In genomic region chr12:67727652-67728295, GRCh38 we compare ENCODE assay signal across 14 cellular contexts.
DNase-seq lines count a peak whose midpoint lies in the region; ATAC-seq and TF ChIP-seq lines count a peak whose summit lies in the region.
"Had no signal": no experiment of that assay in that cellular context is flagged by ENCODE, and none has a peak within 500 bp of the region (broad histone marks: within the 10 kb centered on the region; RNA-seq: fewer than 3 reads in every experiment).

No MANE protein-coding gene starts in this region.

- no peak for ATAC-seq in HG02610 (IDR thresholded peaks at IDR 0.05; ENCODE audit: unreplicated experiment)

- H3K27ac Mint-ChIP-seq in progenitor cell of endocrine pancreas (peak overlapping the region; percentile 4), HFFc6 (no peak overlapping the region)
- H3K27ac Mint-ChIP-seq: CD4-positive, CD25-positive, alpha-beta regulatory T cell had no signal

- DNase-seq in SJCRH30 (peak in 1 of 2 experiments; percentile 41), amniotic epithelial cell (ENCODE audit: low read depth) (peak; percentile 62), left kidney (ENCODE audit: low read depth, low spot score) (peak; percentile 27), progenitor cell of endocrine pancreas (ENCODE audit: low spot score, unreplicated experiment) (no peak), HFFc6 (no peak), glomerular visceral epithelial cell (ENCODE audit: extremely low spot score) (no peak)
- DNase-seq: 8988T; AML-193; CD4-positive, CD25-positive, alpha-beta regulatory T cell; DMS53; GF-D8 had no signal

- no peaks in the 10 kb centered on the region for H3K4me1 Mint-ChIP-seq in progenitor cell of endocrine pancreas (ENCODE audit: low read depth)
- H3K4me1 Mint-ChIP-seq in HFFc6 (ENCODE audit: low read depth), result no peaks in the 10 kb centered on the region; the same call in 1 of the 2 replicates

- H3K9me3 ChIP-seq in SJCRH30 (replicated peaks), result no peaks in the 10 kb centered on the region; the same call in 1 of the 2 replicates
- H3K9me3 ChIP-seq: BLaER1, HAP-1 had no signal

- H3K27ac ChIP-seq in SJCRH30, result peak overlapping the region; percentile 10; the same call in 1 of the 2 replicates
- H3K27ac ChIP-seq: BLaER1 had no signal

- no peaks in the 10 kb centered on the region for H3K27me3 ChIP-seq in SJCRH30
- H3K27me3 ChIP-seq: BLaER1 had no signal

- no peak overlapping the region for H3K4me3 ChIP-seq in SJCRH30
- H3K4me3 ChIP-seq: BLaER1, HAP-1 had no signal

- H3K36me3 Mint-ChIP-seq in progenitor cell of endocrine pancreas (ENCODE audit: insufficient read depth) (no peaks in the 10 kb centered on the region), HFFc6 (ENCODE audit: low read depth) (no peaks in the 10 kb centered on the region)
- H3K36me3 Mint-ChIP-seq: CD4-positive, CD25-positive, alpha-beta regulatory T cell had no signal

- H3K27me3 Mint-ChIP-seq in progenitor cell of endocrine pancreas, result no peaks in the 10 kb centered on the region
- H3K27me3 Mint-ChIP-seq in HFFc6 (ENCODE audit: insufficient read depth), result peaks cover 4% of the 10 kb centered on the region; the same call in 1 of the 2 replicates

- H3K36me3 ChIP-seq in SJCRH30, result no peaks in the 10 kb centered on the region
- H3K36me3 ChIP-seq: BLaER1, HAP-1 had no signal

- TF ChIP-seq CTCF in progenitor cell of endocrine pancreas (IDR thresholded peaks at IDR 0.05; ENCODE audit: unreplicated experiment), result no peak
- TF ChIP-seq CTCF in HFFc6 (IDR thresholded peaks at IDR 0.05), result no peak

- no peak overlapping the region for H3K4me3 Mint-ChIP-seq in progenitor cell of endocrine pancreas (ENCODE audit: low read depth)
- no peak overlapping the region for H3K4me3 Mint-ChIP-seq in HFFc6
- H3K4me3 Mint-ChIP-seq: CD4-positive, CD25-positive, alpha-beta regulatory T cell had no signal

- H3K9me3 Mint-ChIP-seq in progenitor cell of endocrine pancreas (ENCODE audit: low read depth) (no peaks in the 10 kb centered on the region), HFFc6 (no peaks in the 10 kb centered on the region)

- peaks cover 26% of the 10 kb centered on the region for H3K4me1 ChIP-seq in SJCRH30
- H3K4me1 ChIP-seq: HAP-1 had no signal

Comparison
In these comparisons a context has a peak if more than half of its experiments do, and no peak if none do; other contexts are left out.
1. DNase-seq: peak in amniotic epithelial cell (single experiment) and left kidney (single experiment); none in progenitor cell of endocrine pancreas (single experiment), HFFc6 (single experiment) and glomerular visceral epithelial cell (single experiment).